In the genomic region with DNA sequence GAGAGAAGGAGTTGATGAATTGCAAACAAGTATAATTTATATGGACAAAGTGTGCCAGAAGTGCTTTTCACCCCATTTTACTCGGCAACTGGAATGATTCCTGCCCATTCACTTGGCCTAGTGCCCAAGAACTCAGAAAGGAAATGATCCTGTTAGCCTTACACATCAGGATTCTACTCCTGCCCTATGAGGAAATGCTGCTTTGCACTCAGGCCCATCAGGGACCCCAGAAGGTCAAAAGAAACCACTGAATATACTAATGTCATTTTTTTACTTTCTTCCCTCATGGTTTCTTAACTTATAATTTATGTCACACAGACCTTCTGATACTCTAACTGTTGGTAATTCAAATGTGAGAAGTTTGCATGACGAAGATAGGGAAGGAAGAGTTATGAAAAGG, we compare ENCODE assay signal across 16 cellular contexts.
DNase-seq lines count a peak whose midpoint lies in the region; ATAC-seq and TF ChIP-seq lines count a peak whose summit lies in the region.
"Had no signal": no experiment of that assay in that cellular context is flagged by ENCODE, and none has a peak within 500 bp of the region (broad histone marks: within the 10 kb centered on the region; RNA-seq: fewer than 3 reads in every experiment).

No MANE protein-coding gene starts in this region.

- no peak overlapping the region for H3K4me3 Mint-ChIP-seq in activated CD4-positive, alpha-beta memory T cell treated with anti-CD3 and anti-CD28 coated beads, Interleukin-2, amount 10 ng/mL, durations not matched to agents 7 days and 5 days
- H3K4me3 Mint-ChIP-seq in activated CD4-positive, alpha-beta memory T cell treated with anti-CD3 and anti-CD28 coated beads for 36 hours, result no peak overlapping the region
- no peak overlapping the region for H3K4me3 Mint-ChIP-seq in stimulated activated naive CD8-positive, alpha-beta T cell treated with anti-CD3 and anti-CD28 coated beads, Interleukin-15, Interleukin-2, amounts not matched to agents 100 ng/mL and 50 ng/mL, for 24 hours
- H3K4me3 Mint-ChIP-seq: effector memory CD8-positive, alpha-beta T cell; mesothelial cell of epicardium had no signal

- 32 to 38% methylated on average over 2 of the region's 2 CpGs for WGBS in esophagus squamous epithelium, 2 donors

- peaks cover 23% of the 10 kb centered on the region for H3K9me3 Mint-ChIP-seq in activated CD4-positive, alpha-beta memory T cell treated with anti-CD3 and anti-CD28 coated beads, Interleukin-2, amount 10 ng/mL, durations not matched to agents 7 days and 5 days
- H3K9me3 Mint-ChIP-seq in activated CD4-positive, alpha-beta memory T cell treated with anti-CD3 and anti-CD28 coated beads for 36 hours, result no peaks in the 10 kb centered on the region
- peaks cover 9% of the 10 kb centered on the region for H3K9me3 Mint-ChIP-seq in stimulated activated naive CD8-positive, alpha-beta T cell treated with anti-CD3 and anti-CD28 coated beads, Interleukin-15, Interleukin-2, amounts not matched to agents 100 ng/mL and 50 ng/mL, for 24 hours
- H3K9me3 Mint-ChIP-seq: effector memory CD8-positive, alpha-beta T cell; mesothelial cell of epicardium had no signal

- intact Hi-C loops in activated CD4-positive, alpha-beta memory T cell treated with anti-CD3 and anti-CD28 coated beads for 36 hours (cut with micrococcal nuclease), result loop anchor here (5.0 kb wide), 1 partner anchor 112 kb away; no protein-coding TSS in a partner anchor
- intact Hi-C loops in colonic mucosa (cut with DNase I), result no loop called here
- intact Hi-C loops in esophagus squamous epithelium (cut with DNase I), result no loop called here

- H3K36me3 Mint-ChIP-seq in activated CD4-positive, alpha-beta memory T cell treated with anti-CD3 and anti-CD28 coated beads, Interleukin-2, amount 10 ng/mL, durations not matched to agents 7 days and 5 days (ENCODE audit: low read depth), result peaks cover 45% of the 10 kb centered on the region
- peaks cover 11% of the 10 kb centered on the region for H3K36me3 Mint-ChIP-seq in activated CD4-positive, alpha-beta memory T cell treated with anti-CD3 and anti-CD28 coated beads for 36 hours
- peaks cover 25% of the 10 kb centered on the region for H3K36me3 Mint-ChIP-seq in stimulated activated naive CD8-positive, alpha-beta T cell treated with anti-CD3 and anti-CD28 coated beads, Interleukin-15, Interleukin-2, amounts not matched to agents 100 ng/mL and 50 ng/mL, for 24 hours (ENCODE audit: low read depth)
- H3K36me3 Mint-ChIP-seq: mesothelial cell of epicardium had no signal

- H3K27me3 Mint-ChIP-seq in activated CD4-positive, alpha-beta memory T cell treated with anti-CD3 and anti-CD28 coated beads, Interleukin-2, amount 10 ng/mL, durations not matched to agents 7 days and 5 days, result no peaks in the 10 kb centered on the region
- no peaks in the 10 kb centered on the region for H3K27me3 Mint-ChIP-seq in activated CD4-positive, alpha-beta memory T cell treated with anti-CD3 and anti-CD28 coated beads for 36 hours
- no peaks in the 10 kb centered on the region for H3K27me3 Mint-ChIP-seq in stimulated activated naive CD8-positive, alpha-beta T cell treated with anti-CD3 and anti-CD28 coated beads, Interleukin-15, Interleukin-2, amounts not matched to agents 100 ng/mL and 50 ng/mL, for 24 hours
- H3K27me3 Mint-ChIP-seq: effector memory CD8-positive, alpha-beta T cell had no signal

- TF ChIP-seq CTCF in colonic mucosa (IDR thresholded peaks at IDR 0.05) (no peak), esophagus squamous epithelium (IDR thresholded peaks at IDR 0.05) (no peak)

- H3K9ac ChIP-seq in colonic mucosa (ENCODE audit: low read depth in 2 of 2, low read length in 2 of 2), result no peak overlapping the region

- H3K27ac ChIP-seq in colonic mucosa, result peak overlapping the region; percentile 28
- no peak overlapping the region for H3K27ac ChIP-seq in esophagus squamous epithelium
- H3K27ac ChIP-seq: brain microvascular endothelial cell, gastroesophageal sphincter, testis had no signal

- no peak for TF ChIP-seq POLR2A in esophagus squamous epithelium (IDR thresholded peaks at IDR 0.05)

- no peak for DNase-seq in activated CD4-positive, alpha-beta memory T cell treated with anti-CD3 and anti-CD28 coated beads, Interleukin-2, amount 10 ng/mL, durations not matched to agents 7 days and 5 days
- DNase-seq in activated CD4-positive, alpha-beta memory T cell treated with anti-CD3 and anti-CD28 coated beads for 36 hours, result no peak
- DNase-seq in NCI-H1105 treated with DMSO at 0.1 percent for 48 hours (lab: John Stamatoyannopoulos, UW) (peak; percentile 41), colonic mucosa (peak; percentile 49), esophagus squamous epithelium (lab: John Stamatoyannopoulos, UW) (no peak), NCI-H2171 (lab: John Stamatoyannopoulos, UW) (no peak)
- DNase-seq: activated CD4-positive, alpha-beta T cell treated with anti-CD3 and anti-CD28 coated beads for 1 hour; brain microvascular endothelial cell; effector memory CD8-positive, alpha-beta T cell; NCI-H1417; NCI-H345; testis had no signal

- H3K4me3 ChIP-seq in colonic mucosa, result no peak overlapping the region
- no peak overlapping the region for H3K4me3 ChIP-seq in esophagus squamous epithelium
- H3K4me3 ChIP-seq: gastroesophageal sphincter, testis had no signal

- no peak for ATAC-seq in GM21515 (IDR thresholded peaks at IDR 0.05; ENCODE audit: unreplicated experiment)
- ATAC-seq: effector memory CD8-positive, alpha-beta T cell; gastroesophageal sphincter had no signal

- H3K4me1 ChIP-seq in colonic mucosa (no peaks in the 10 kb centered on the region), esophagus squamous epithelium (peaks cover 0 to 10% (median 0%) of the 10 kb centered on the region in 3 donors)

- CTCF ChIA-PET in activated CD4-positive, alpha-beta memory T cell treated with anti-CD3 and anti-CD28 coated beads, Interleukin-2, amount 10 ng/mL, durations not matched to agents 7 days and 5 days (lab: Charles Lee), result interaction anchor here (0.5 to 1.3 kb wide), 3 partner anchors 79 to 584 kb away, joined by 3 to 12 read pairs (median 3); partner anchors contain the start of gene NRIP1
- CTCF ChIA-PET in activated CD4-positive, alpha-beta memory T cell treated with anti-CD3 and anti-CD28 coated beads for 36 hours (lab: Charles Lee), result no interaction called here

- H3K27me3 ChIP-seq in colonic mucosa, result no peaks in the 10 kb centered on the region
- H3K27me3 ChIP-seq in esophagus squamous epithelium, result no peaks in the 10 kb centered on the region
- H3K27me3 ChIP-seq: brain microvascular endothelial cell, gastroesophageal sphincter, testis had no signal

- POLR2A ChIA-PET in activated CD4-positive, alpha-beta memory T cell treated with anti-CD3 and anti-CD28 coated beads, Interleukin-2, amount 10 ng/mL, durations not matched to agents 7 days and 5 days (lab: Charles Lee), result interaction anchor here (1.8 to 4.8 kb wide), 4 partner anchors 27 to 195 kb away, joined by 4 to 39 read pairs (median 22); no protein-coding TSS in a partner anchor
- POLR2A ChIA-PET in activated CD4-positive, alpha-beta memory T cell treated with anti-CD3 and anti-CD28 coated beads for 36 hours (lab: Charles Lee), result interaction anchor here (1.1 kb wide), 1 partner anchor 26 kb away, joined by 3 read pairs; no protein-coding TSS in a partner anchor

- peaks cover 39% of the 10 kb centered on the region for H3K4me1 Mint-ChIP-seq in activated CD4-positive, alpha-beta memory T cell treated with anti-CD3 and anti-CD28 coated beads, Interleukin-2, amount 10 ng/mL, durations not matched to agents 7 days and 5 days
- H3K4me1 Mint-ChIP-seq in activated CD4-positive, alpha-beta memory T cell treated with anti-CD3 and anti-CD28 coated beads for 36 hours (ENCODE audit: low read depth), result peaks cover 34% of the 10 kb centered on the region
- peaks cover 87% of the 10 kb centered on the region for H3K4me1 Mint-ChIP-seq in stimulated activated naive CD8-positive, alpha-beta T cell treated with anti-CD3 and anti-CD28 coated beads, Interleukin-15, Interleukin-2, amounts not matched to agents 100 ng/mL and 50 ng/mL, for 24 hours (ENCODE audit: low read depth)

- no peaks in the 10 kb centered on the region for H3K36me3 ChIP-seq in colonic mucosa
- H3K36me3 ChIP-seq in esophagus squamous epithelium, result no peaks in the 10 kb centered on the region
- H3K36me3 ChIP-seq: brain microvascular endothelial cell, gastroesophageal sphincter had no signal

- no peaks in the 10 kb centered on the region for H3K9me3 ChIP-seq in colonic mucosa
- no peaks in the 10 kb centered on the region for H3K9me3 ChIP-seq in esophagus squamous epithelium
- H3K9me3 ChIP-seq: gastroesophageal sphincter, testis had no signal

- peak overlapping the region; percentile 37 for H3K27ac Mint-ChIP-seq in activated CD4-positive, alpha-beta memory T cell treated with anti-CD3 and anti-CD28 coated beads, Interleukin-2, amount 10 ng/mL, durations not matched to agents 7 days and 5 days
- no peak overlapping the region for H3K27ac Mint-ChIP-seq in activated CD4-positive, alpha-beta memory T cell treated with anti-CD3 and anti-CD28 coated beads for 36 hours
- peak overlapping the region; percentile 85 for H3K27ac Mint-ChIP-seq in stimulated activated naive CD8-positive, alpha-beta T cell treated with anti-CD3 and anti-CD28 coated beads, Interleukin-15, Interleukin-2, amounts not matched to agents 100 ng/mL and 50 ng/mL, for 24 hours
- H3K27ac Mint-ChIP-seq: mesothelial cell of epicardium had no signal

Comparison
In these comparisons a context has a peak if more than half of its experiments do, and no peak if none do; other contexts are left out.
1. DNase-seq: peak in NCI-H1105 treated with DMSO at 0.1 percent for 48 hours (single experiment) and colonic mucosa (single experiment); none in activated CD4-positive, alpha-beta memory T cell treated with anti-CD3 and anti-CD28 coated beads, Interleukin-2, amount 10 ng/mL, durations not matched to agents 7 days and 5 days (single experiment), activated CD4-positive, alpha-beta memory T cell treated with anti-CD3 and anti-CD28 coated beads for 36 hours (single experiment), esophagus squamous epithelium (single experiment) and NCI-H2171 (single experiment).